Comparison of ENCODE assay signal across 2 cellular contexts in genomic region chr20:22830138-22830537, GRCh38.
A peak's percentile ranks its signal among the peaks of the same experiment; 100 is the strongest.
TF ChIP-seq lines count a peak whose summit lies in the region.

No MANE protein-coding gene starts in this region.

TF ChIP-seq in HepG2, 621 proteins besides CTCF, POLR2A, EP300 and RAD21 (continued from another document):
- no peak for TF ChIP-seq RERE (CRISPR knock-in tag; IDR thresholded peaks at IDR 0.05; ENCODE audit: low read depth)
- TF ChIP-seq, protein P1, sequence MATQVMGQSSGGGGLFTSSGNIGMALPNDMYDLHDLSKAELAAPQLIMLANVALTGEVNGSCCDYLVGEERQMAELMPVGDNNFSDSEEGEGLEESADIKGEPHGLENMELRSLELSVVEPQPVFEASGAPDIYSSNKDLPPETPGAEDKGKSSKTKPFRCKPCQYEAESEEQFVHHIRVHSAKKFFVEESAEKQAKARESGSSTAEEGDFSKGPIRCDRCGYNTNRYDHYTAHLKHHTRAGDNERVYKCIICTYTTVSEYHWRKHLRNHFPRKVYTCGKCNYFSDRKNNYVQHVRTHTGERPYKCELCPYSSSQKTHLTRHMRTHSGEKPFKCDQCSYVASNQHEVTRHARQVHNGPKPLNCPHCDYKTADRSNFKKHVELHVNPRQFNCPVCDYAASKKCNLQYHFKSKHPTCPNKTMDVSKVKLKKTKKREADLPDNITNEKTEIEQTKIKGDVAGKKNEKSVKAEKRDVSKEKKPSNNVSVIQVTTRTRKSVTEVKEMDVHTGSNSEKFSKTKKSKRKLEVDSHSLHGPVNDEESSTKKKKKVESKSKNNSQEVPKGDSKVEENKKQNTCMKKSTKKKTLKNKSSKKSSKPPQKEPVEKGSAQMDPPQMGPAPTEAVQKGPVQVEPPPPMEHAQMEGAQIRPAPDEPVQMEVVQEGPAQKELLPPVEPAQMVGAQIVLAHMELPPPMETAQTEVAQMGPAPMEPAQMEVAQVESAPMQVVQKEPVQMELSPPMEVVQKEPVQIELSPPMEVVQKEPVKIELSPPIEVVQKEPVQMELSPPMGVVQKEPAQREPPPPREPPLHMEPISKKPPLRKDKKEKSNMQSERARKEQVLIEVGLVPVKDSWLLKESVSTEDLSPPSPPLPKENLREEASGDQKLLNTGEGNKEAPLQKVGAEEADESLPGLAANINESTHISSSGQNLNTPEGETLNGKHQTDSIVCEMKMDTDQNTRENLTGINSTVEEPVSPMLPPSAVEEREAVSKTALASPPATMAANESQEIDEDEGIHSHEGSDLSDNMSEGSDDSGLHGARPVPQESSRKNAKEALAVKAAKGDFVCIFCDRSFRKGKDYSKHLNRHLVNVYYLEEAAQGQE (IDR thresholded peaks at IDR 0.05; ENCODE audit: borderline replicate concordance in 1 of 2, low read depth in 1 of 2, low read length in 2 of 2) = no peak
- no peak for TF ChIP-seq NCOA5 (CRISPR knock-in tag; IDR thresholded peaks at IDR 0.05)
- no peak for TF ChIP-seq PRMT3 (CRISPR knock-in tag; IDR thresholded peaks at IDR 0.05; ENCODE audit: borderline replicate concordance, low read depth)

TF ChIP-seq in HEK293, 187 proteins besides CTCF, POLR2A, EP300 and RAD21:
- TF ChIP-seq ATF2 (tag by site-specific recombination; IDR thresholded peaks at IDR 0.05; ENCODE audit: low read depth) (peak; percentile 76), ZNF837 (tag by site-specific recombination; IDR thresholded peaks at IDR 0.05) (no peak)
